ENCODE assay signal across 15 cellular contexts in the genomic region with DNA sequence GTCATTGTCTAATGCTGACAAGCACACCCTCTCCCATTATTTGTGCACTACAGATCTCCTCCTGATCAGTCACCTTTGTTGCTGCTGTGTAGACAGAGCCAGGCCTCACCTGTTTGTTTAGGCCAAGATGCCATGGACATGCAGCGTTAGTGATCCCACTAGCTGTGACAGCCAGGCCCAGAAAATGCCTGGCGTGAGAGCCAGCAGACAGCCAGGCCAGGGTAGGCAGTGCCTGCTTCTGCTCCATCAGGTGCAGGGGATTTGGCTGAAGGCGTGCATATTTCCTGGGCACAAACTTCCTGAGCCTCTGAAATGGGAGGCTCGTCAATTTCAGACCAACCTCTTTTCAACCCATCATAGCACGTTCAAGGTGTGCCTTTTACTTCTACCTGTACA. TPM values are rescaled to one million over a fixed set of nuclear protein-coding genes. Genes with fewer than 3 reads are reported as not detected.
DNase-seq lines count a peak whose midpoint lies in the region; ATAC-seq and TF ChIP-seq lines count a peak whose summit lies in the region.
"Had no signal": no experiment of that assay in that cellular context is flagged by ENCODE, and none has a peak within 500 bp of the region (broad histone marks: within the 10 kb centered on the region; RNA-seq: fewer than 3 reads in every experiment).

No MANE protein-coding gene starts in this region.

- no peak for TF ChIP-seq POLR2A in vagina (IDR thresholded peaks at IDR 0.05)

- H3K4me1 Mint-ChIP-seq in stimulated activated naive CD8-positive, alpha-beta T cell treated with anti-CD3 and anti-CD28 coated beads, Interleukin-15, Interleukin-2, amounts not matched to agents 100 ng/mL and 50 ng/mL, for 24 hours (ENCODE audit: low read depth) = peaks cover 41% of the 10 kb centered on the region
- H3K4me1 Mint-ChIP-seq in stimulated activated naive CD8-positive, alpha-beta T cell treated with anti-CD3 and anti-CD28 coated beads, Interleukin-15, amount 100 ng/mL, for 72 hours = peaks cover 34% of the 10 kb centered on the region
- peaks cover 28 to 44% (median 42%) of the 10 kb centered on the region in 3 donors for H3K4me1 Mint-ChIP-seq in T-cell

- POLR2A ChIA-PET in T-cell (lab: Charles Lee) = no interaction called here

- WGBS in mesodermal cell (ENCODE audit: insufficient coverage in 2 of 2), 2 experiments = 87 to 93% methylated on average over 5 of the region's 5 CpGs

- no peak for DNase-seq in stimulated activated naive CD8-positive, alpha-beta T cell treated with anti-CD3 and anti-CD28 coated beads, Interleukin-15, amount 100 ng/mL, for 72 hours
- DNase-seq in T-cell (no peak), vagina (ENCODE audit: extremely low spot score in 2 of 2) (no peak), medulla oblongata (ENCODE audit: extremely low spot score) (no peak)
- DNase-seq: NCI-H510A treated with DMSO at 0.1 percent for 48 hours; stimulated activated CD4-positive, alpha-beta T cell treated with anti-CD3 and anti-CD28 coated beads, Interleukin-4, amount 100 ng/mL, for 24 hours had no signal

- intact Hi-C loops in vagina (cut with DNase I) = no loop called here

- CTCF ChIA-PET in T-cell (lab: Charles Lee) = no interaction called here

- H3K4me1 ChIP-seq in mesodermal cell (ENCODE audit: control insufficient read depth, insufficient read depth, low read length, poor library complexity, severe bottlenecking) (peaks cover 66% of the 10 kb centered on the region), vagina (peaks cover 46% of the 10 kb centered on the region)

- peaks cover 16% of the 10 kb centered on the region for H3K36me3 Mint-ChIP-seq in stimulated activated naive CD8-positive, alpha-beta T cell treated with anti-CD3 and anti-CD28 coated beads, Interleukin-15, Interleukin-2, amounts not matched to agents 100 ng/mL and 50 ng/mL, for 24 hours (ENCODE audit: low read depth)
- H3K36me3 Mint-ChIP-seq in T-cell = peaks cover 13% of the 10 kb centered on the region

- no peaks in the 10 kb centered on the region for H3K9me3 Mint-ChIP-seq in stimulated activated naive CD8-positive, alpha-beta T cell treated with anti-CD3 and anti-CD28 coated beads, Interleukin-15, Interleukin-2, amounts not matched to agents 100 ng/mL and 50 ng/mL, for 24 hours
- H3K9me3 Mint-ChIP-seq in stimulated activated naive CD8-positive, alpha-beta T cell treated with anti-CD3 and anti-CD28 coated beads, Interleukin-15, amount 100 ng/mL, for 72 hours = no peaks in the 10 kb centered on the region
- H3K9me3 Mint-ChIP-seq in T-cell = no peaks in the 10 kb centered on the region

- no peak overlapping the region for H3K4me3 ChIP-seq in mesodermal cell (ENCODE audit: extremely low read depth, insufficient read depth, low read length, poor library complexity, severe bottlenecking)
- H3K4me3 ChIP-seq in vagina = no peak overlapping the region
- H3K4me3 ChIP-seq: ovary, SK-N-MC had no signal

- peak overlapping the region; percentile 95 for H3K27ac ChIP-seq in mesodermal cell (ENCODE audit: low read depth, low read length, severe bottlenecking)
- peak overlapping the region; percentile 93 for H3K27ac ChIP-seq in vagina
- H3K27ac ChIP-seq: SK-N-MC had no signal

- ATAC-seq in stimulated activated naive CD8-positive, alpha-beta T cell treated with anti-CD3 and anti-CD28 coated beads, Interleukin-15, amount 100 ng/mL, for 72 hours = no peak
- peak in 1 of 4 experiments; percentile 33 for ATAC-seq in T-cell (replicated peaks in 1 of 4)
- ATAC-seq in HG02938 (IDR thresholded peaks at IDR 0.05; ENCODE audit: unreplicated experiment) = no peak
- no peak for ATAC-seq in HG03097 (IDR thresholded peaks at IDR 0.05; ENCODE audit: low FRiP score, unreplicated experiment)

- H3K27me3 ChIP-seq in vagina = no peaks in the 10 kb centered on the region
- H3K27me3 ChIP-seq: ovary had no signal

- H3K36me3 ChIP-seq in mesodermal cell (ENCODE audit: control insufficient read depth, insufficient read depth, low read length) = peaks cover 29% of the 10 kb centered on the region
- peaks cover 0 to 18% of the 10 kb centered on the region in 2 donors for H3K36me3 ChIP-seq in vagina
- H3K36me3 ChIP-seq: ovary had no signal

- no peak overlapping the region for H3K4me3 Mint-ChIP-seq in stimulated activated naive CD8-positive, alpha-beta T cell treated with anti-CD3 and anti-CD28 coated beads, Interleukin-15, Interleukin-2, amounts not matched to agents 100 ng/mL and 50 ng/mL, for 24 hours
- no peak overlapping the region for H3K4me3 Mint-ChIP-seq in stimulated activated naive CD8-positive, alpha-beta T cell treated with anti-CD3 and anti-CD28 coated beads, Interleukin-15, amount 100 ng/mL, for 72 hours
- no peak overlapping the region for H3K4me3 Mint-ChIP-seq in T-cell

- peak overlapping the region; percentile 92 for H3K27ac Mint-ChIP-seq in stimulated activated naive CD8-positive, alpha-beta T cell treated with anti-CD3 and anti-CD28 coated beads, Interleukin-15, Interleukin-2, amounts not matched to agents 100 ng/mL and 50 ng/mL, for 24 hours
- H3K27ac Mint-ChIP-seq in stimulated activated naive CD8-positive, alpha-beta T cell treated with anti-CD3 and anti-CD28 coated beads, Interleukin-15, amount 100 ng/mL, for 72 hours = peak overlapping the region in 1 of 2 donors; percentile 72
- peak overlapping the region; percentile 68 to 82 for H3K27ac Mint-ChIP-seq in T-cell

- TF ChIP-seq CTCF in vagina (IDR thresholded peaks at IDR 0.05) = no peak

- H3K9me3 ChIP-seq in mesodermal cell (ENCODE audit: control insufficient read depth, low read length) (no peaks in the 10 kb centered on the region), vagina (no peaks in the 10 kb centered on the region)
- H3K9me3 ChIP-seq: ovary had no signal

- H3K27me3 Mint-ChIP-seq in stimulated activated naive CD8-positive, alpha-beta T cell treated with anti-CD3 and anti-CD28 coated beads, Interleukin-15, Interleukin-2, amounts not matched to agents 100 ng/mL and 50 ng/mL, for 24 hours = no peaks in the 10 kb centered on the region
- H3K27me3 Mint-ChIP-seq in stimulated activated naive CD8-positive, alpha-beta T cell treated with anti-CD3 and anti-CD28 coated beads, Interleukin-15, amount 100 ng/mL, for 72 hours = no peaks in the 10 kb centered on the region
- H3K27me3 Mint-ChIP-seq in T-cell = no peaks in the 10 kb centered on the region

RNA-seq across cellular contexts. Expression of gene MANBAL, which starts 27.3 kb away (rescaled TPM):
- total RNA-seq in T-cell = 10 to 100 TPM in 3 of 5 donors, 1 to 10 TPM in 2; 5.8 to 12.6 (median 11.7) TPM
- 69.0 TPM for polyA plus RNA-seq in mesodermal cell (2013, experiment 1 of 2)
- polyA plus RNA-seq in mesodermal cell (2013, experiment 2 of 2) = 60.5 TPM
- total RNA-seq in vagina = 54.3 TPM

RNA-seq across cellular contexts. Expression of gene SRC, which starts 29.2 kb away (rescaled TPM):
- 1 to 10 TPM; 1.4 to 4.5 (median 2.0) TPM for total RNA-seq in T-cell
- polyA plus RNA-seq in mesodermal cell (2013, experiment 1 of 2) = 97.8 TPM
- 102 TPM for polyA plus RNA-seq in mesodermal cell (2013, experiment 2 of 2)
- total RNA-seq in vagina = 48.6 TPM

RNA-seq across cellular contexts. Expression of gene GHRH, which starts 55.2 kb away (rescaled TPM):
- total RNA-seq in T-cell (not detected), vagina (not detected)
- polyA plus RNA-seq in mesodermal cell (2013, experiment 1 of 2) = not detected
- polyA plus RNA-seq in mesodermal cell (2013, experiment 2 of 2) = not detected
- total RNA-seq: activated CD8-positive, alpha-beta memory T cell treated with anti-CD3 and anti-CD28 coated beads for 36 hours; bronchial epithelial cell; M059J; ovary had no signal
- polyA plus RNA-seq: ovary had no signal
